Comparison of ENCODE assay signal across 13 cellular contexts in the genomic region with DNA sequence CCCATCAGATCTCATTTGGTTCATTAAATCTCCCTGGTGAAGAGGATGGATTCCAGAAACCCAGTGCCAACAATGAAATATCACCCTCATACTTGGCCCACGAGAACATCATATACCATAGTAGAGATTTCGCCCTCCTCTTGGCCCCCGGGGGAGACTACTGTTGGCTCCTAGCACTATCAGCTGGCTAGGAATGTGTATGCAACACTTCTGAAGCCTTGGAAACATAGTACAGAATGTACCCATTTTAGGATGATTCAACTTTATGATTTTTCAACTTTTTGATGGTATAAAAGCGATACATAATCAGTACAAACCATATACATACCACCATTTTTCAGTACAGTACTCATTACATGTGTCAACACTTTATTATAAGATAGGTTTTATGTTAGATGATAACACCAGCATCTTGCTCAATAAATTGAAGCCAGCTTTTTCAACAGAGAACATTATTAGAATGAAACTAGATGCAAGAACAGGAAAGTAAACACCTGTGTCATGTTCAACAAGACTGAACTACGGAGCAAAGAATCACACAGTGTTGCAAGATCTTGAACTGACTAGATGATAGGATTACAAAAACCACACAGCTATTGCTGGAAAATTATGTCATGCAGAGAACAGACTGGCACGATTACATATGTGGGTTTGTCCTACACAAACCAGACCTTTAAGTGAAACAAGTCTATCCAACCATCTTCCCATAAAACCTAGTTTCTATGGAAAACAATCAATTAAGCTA. TPM values are rescaled to one million over a fixed set of nuclear protein-coding genes. Genes with fewer than 3 reads are reported as not detected.
DNase-seq lines count a peak whose midpoint lies in the region; ATAC-seq, FAIRE-seq and TF ChIP-seq lines count a peak whose summit lies in the region.
"Had no signal": no experiment of that assay in that cellular context is flagged by ENCODE, and none has a peak within 500 bp of the region (broad histone marks: within the 10 kb centered on the region; RNA-seq: fewer than 3 reads in every experiment).

No MANE protein-coding gene starts in this region.

- H3K27me3 ChIP-seq in hepatocyte: no peaks in the 10 kb centered on the region
- H3K27me3 ChIP-seq: neutrophil had no signal

- H3K27ac Mint-ChIP-seq in HFFc6: no peak overlapping the region
- H3K27ac Mint-ChIP-seq in activated CD4-positive, alpha-beta memory T cell treated with anti-CD3 and anti-CD28 coated beads for 36 hours: no peak overlapping the region
- H3K27ac Mint-ChIP-seq: CD4-positive, alpha-beta T cell; T-cell had no signal

- H3K27me3 Mint-ChIP-seq in HFFc6 (ENCODE audit: insufficient read depth): peaks cover 8% of the 10 kb centered on the region; the same call in 1 of the 2 replicates
- H3K27me3 Mint-ChIP-seq in activated CD4-positive, alpha-beta memory T cell treated with anti-CD3 and anti-CD28 coated beads for 36 hours: no peaks in the 10 kb centered on the region
- H3K27me3 Mint-ChIP-seq: CD4-positive, alpha-beta T cell; T-cell had no signal

- no peak overlapping the region for H2AFZ ChIP-seq in hepatocyte

- no peaks in the 10 kb centered on the region for H4K20me1 ChIP-seq in hepatocyte (ENCODE audit: insufficient read depth, poor library complexity, severe bottlenecking)

- H3K27ac ChIP-seq in A549 (peak overlapping the region in 1 of 2 experiments; percentile 66; a peak in 1 of 6 replicates), hepatocyte (peak overlapping the region; percentile 62)
- H3K27ac ChIP-seq: neutrophil had no signal

- POLR2A ChIA-PET in A549 (lab: Yijun Ruan, JAX): no interaction called here
- POLR2A ChIA-PET in activated CD4-positive, alpha-beta memory T cell treated with anti-CD3 and anti-CD28 coated beads for 36 hours (lab: Charles Lee): no interaction called here

- H3K4me1 Mint-ChIP-seq in HFFc6 (ENCODE audit: low read depth): peaks cover 33% of the 10 kb centered on the region
- no peaks in the 10 kb centered on the region for H3K4me1 Mint-ChIP-seq in activated CD4-positive, alpha-beta memory T cell treated with anti-CD3 and anti-CD28 coated beads for 36 hours (ENCODE audit: low read depth)

- H3K4me3 ChIP-seq in A549 (no peak overlapping the region), hepatocyte (no peak overlapping the region)

- H3K9me3 ChIP-seq in A549: no peaks in the 10 kb centered on the region
- H3K9me3 ChIP-seq in hepatocyte (ENCODE audit: low read depth): no peaks in the 10 kb centered on the region
- H3K9me3 ChIP-seq: neutrophil had no signal

- no peak overlapping the region for H3K4me3 Mint-ChIP-seq in HFFc6
- H3K4me3 Mint-ChIP-seq in activated CD4-positive, alpha-beta memory T cell treated with anti-CD3 and anti-CD28 coated beads for 36 hours: no peak overlapping the region
- H3K4me3 Mint-ChIP-seq: CD4-positive, alpha-beta T cell; T-cell had no signal

- DNase-seq in A549 (ENCODE audit: low read depth in 1 of 2, low spot score in 1 of 2) (peak in 1 of 2 experiments; percentile 24), HFFc6 (peak; percentile 28), SKM-1 (lab: John Stamatoyannopoulos, UW; ENCODE audit: unreplicated experiment) (peak; percentile 87), hepatocyte (ENCODE audit: low spot score) (peak; percentile 44), cerebellum (ENCODE audit: low spot score) (no peak), NCI-H187 treated with DMSO at 0.1 percent for 48 hours (lab: John Stamatoyannopoulos, UW) (no peak)
- no peak for DNase-seq in activated CD4-positive, alpha-beta memory T cell treated with anti-CD3 and anti-CD28 coated beads for 36 hours
- DNase-seq: activated CD8-positive, alpha-beta memory T cell treated with anti-CD3 and anti-CD28 coated beads, Interleukin-2, amount 50 U/mL, for 48 hours; CD4-positive, alpha-beta T cell; NCI-H1694 treated with DMSO at 0.1 percent for 48 hours; T-cell had no signal

- ATAC-seq in A549 (peak; percentile 32 to 65; a peak in 5 of 6 replicates), GM19463 (IDR thresholded peaks at IDR 0.05; ENCODE audit: unreplicated experiment) (no peak)
- ATAC-seq: T-cell had no signal

- TF ChIP-seq EP300 in A549 (IDR thresholded peaks at IDR 0.05): no peak

- intact Hi-C loops in activated CD4-positive, alpha-beta memory T cell treated with anti-CD3 and anti-CD28 coated beads for 36 hours (cut with micrococcal nuclease): no loop called here

- no peak for TF ChIP-seq RAD21 in A549 (conservative IDR thresholded peaks at IDR 0.05 in 1 of 2, IDR thresholded peaks at IDR 0.05 in 1 of 2)

- peaks cover 3% of the 10 kb centered on the region for H3K36me3 ChIP-seq in hepatocyte (replicated peaks; ENCODE audit: insufficient read depth, low read depth)

- no peak for FAIRE-seq in A549 (lab: Jason Lieb, UNC)

- CTCF ChIA-PET in A549 (lab: Yijun Ruan, JAX): interaction anchor here (0.6 to 1.7 kb wide), 4 partner anchors 11 to 438 kb away, joined by 3 to 4 read pairs (median 4); a partner anchor contains a TSS
- CTCF ChIA-PET in activated CD4-positive, alpha-beta memory T cell treated with anti-CD3 and anti-CD28 coated beads for 36 hours (lab: Charles Lee): no interaction called here

- TF ChIP-seq CTCF in A549 (IDR thresholded peaks at IDR 0.05) (no peak), HFFc6 (IDR thresholded peaks at IDR 0.05) (no peak), hepatocyte (IDR thresholded peaks at IDR 0.05; ENCODE audit: poor library complexity) (no peak)

- no peak for TF ChIP-seq POLR2A in A549 (IDR thresholded peaks at IDR 0.05; ENCODE audit: low read length)

- H3K9me2 ChIP-seq in hepatocyte (replicated peaks; ENCODE audit: insufficient read depth): no peaks in the 10 kb centered on the region

- H3K4me2 ChIP-seq in A549: no peak overlapping the region; the same call in 2 of the 3 replicates
- no peak overlapping the region for H3K4me2 ChIP-seq in hepatocyte

- no peaks in the 10 kb centered on the region; the same call in 1 of the 2 replicates for H3K9me3 Mint-ChIP-seq in HFFc6
- no peaks in the 10 kb centered on the region for H3K9me3 Mint-ChIP-seq in activated CD4-positive, alpha-beta memory T cell treated with anti-CD3 and anti-CD28 coated beads for 36 hours
- H3K9me3 Mint-ChIP-seq: CD4-positive, alpha-beta T cell; T-cell had no signal

- H3K36me3 Mint-ChIP-seq in HFFc6 (ENCODE audit: low read depth): peaks cover 13% of the 10 kb centered on the region
- peaks cover 16% of the 10 kb centered on the region for H3K36me3 Mint-ChIP-seq in activated CD4-positive, alpha-beta memory T cell treated with anti-CD3 and anti-CD28 coated beads for 36 hours

- H3K4me1 ChIP-seq in A549 (peaks cover 12% of the 10 kb centered on the region; the same call in 2 of the 3 replicates), hepatocyte (ENCODE audit: insufficient read depth) (no peaks in the 10 kb centered on the region)

- no peaks in the 10 kb centered on the region for H3K79me2 ChIP-seq in hepatocyte

- WGBS in A549 (ENCODE audit: missing lambda C conversion rate): 61% methylated on average over 6 of the region's 6 CpGs
- 66% methylated on average over 6 of the region's 6 CpGs for WGBS in hepatocyte (ENCODE audit: low lambda C conversion rate, missing lambda C conversion rate)

TF ChIP-seq in A549, 52 proteins besides CTCF, POLR2A, EP300 and RAD21:
- no peak for TF ChIP-seq HOXA7 (CRISPR knock-in tag; IDR thresholded peaks at IDR 0.05)
- TF ChIP-seq EHMT2 (IDR thresholded peaks at IDR 0.05; ENCODE audit: low read depth): no peak
- TF ChIP-seq FOSL2 (IDR thresholded peaks at IDR 0.05): no peak
- TF ChIP-seq FOSL2 (CRISPR knock-in tag; IDR thresholded peaks at IDR 0.05): no peak
- no peak for TF ChIP-seq JUNB (IDR thresholded peaks at IDR 0.05)
- TF ChIP-seq, protein P1, sequence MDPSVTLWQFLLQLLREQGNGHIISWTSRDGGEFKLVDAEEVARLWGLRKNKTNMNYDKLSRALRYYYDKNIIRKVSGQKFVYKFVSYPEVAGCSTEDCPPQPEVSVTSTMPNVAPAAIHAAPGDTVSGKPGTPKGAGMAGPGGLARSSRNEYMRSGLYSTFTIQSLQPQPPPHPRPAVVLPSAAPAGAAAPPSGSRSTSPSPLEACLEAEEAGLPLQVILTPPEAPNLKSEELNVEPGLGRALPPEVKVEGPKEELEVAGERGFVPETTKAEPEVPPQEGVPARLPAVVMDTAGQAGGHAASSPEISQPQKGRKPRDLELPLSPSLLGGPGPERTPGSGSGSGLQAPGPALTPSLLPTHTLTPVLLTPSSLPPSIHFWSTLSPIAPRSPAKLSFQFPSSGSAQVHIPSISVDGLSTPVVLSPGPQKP (IDR thresholded peaks at IDR 0.05; ENCODE audit: low read depth, low read length): no peak
TF ChIP-seq in A549: peak in this region for 0.

RNA-seq across cellular contexts. Expression of a gene that starts 17.2 kb away (rescaled TPM):
- polyA plus RNA-seq in A549 (2011; rRNA removed): 211 and 330 TPM in 2 replicates
- 48.6 and 52.6 TPM in 2 replicates for polyA plus RNA-seq in A549 (2012; cell fraction: cytosol; rRNA removed)
- polyA plus RNA-seq in A549 (2012; cell fraction: nucleus; rRNA removed): 9.0 and 10.9 TPM in 2 replicates
- 205 to 251 TPM (median 209 TPM) in 3 replicates for polyA plus RNA-seq in A549 (2017; fragmentation: RNase III; extraction: RNeasy Plus Mini Kit Qiagen cat#74134 plus additional on column Dnase treatment)
- 38.6 and 69.6 TPM in 2 replicates for polyA minus RNA-seq in A549 (2011; rRNA and poly(A)+ RNA removed)
- total RNA-seq in HFFc6 (2021; fragmentation: NEBNext Ultra II Directional; extraction: Animal tissue kit (Norgen Biotek cat#: 25700)): 100 to 1,000 TPM; 151 to 193 (median 168) TPM
- 138 and 162 TPM in 2 replicates for total RNA-seq in hepatocyte
- 138 and 142 TPM in 2 replicates for polyA plus RNA-seq in hepatocyte
- total RNA-seq in cerebellum: 55.4 TPM
- 100 to 1,000 TPM; 287 to 296 TPM for total RNA-seq in activated CD4-positive, alpha-beta memory T cell treated with anti-CD3 and anti-CD28 coated beads for 36 hours

RNA-seq across cellular contexts. Expression of a gene that starts 37.1 kb away (rescaled TPM):
- polyA plus RNA-seq in A549 (2011; rRNA removed) (41.5 and 55.1 TPM in 2 replicates), A549 (2017; fragmentation: RNase III; extraction: RNeasy Plus Mini Kit Qiagen cat#74134 plus additional on column Dnase treatment) (33.8 to 39.1 TPM (median 36.8 TPM) in 3 replicates), hepatocyte (34.1 and 34.9 TPM in 2 replicates)
- 23.6 and 25.7 TPM in 2 replicates for polyA plus RNA-seq in A549 (2012; cell fraction: cytosol; rRNA removed)
- polyA plus RNA-seq in A549 (2012; cell fraction: nucleus; rRNA removed): 15.1 and 25.0 TPM in 2 replicates
- polyA minus RNA-seq in A549 (2011; rRNA and poly(A)+ RNA removed): 18.5 and 23.6 TPM in 2 replicates
- total RNA-seq in HFFc6 (2021; fragmentation: NEBNext Ultra II Directional; extraction: Animal tissue kit (Norgen Biotek cat#: 25700)): 10 to 100 TPM; 56.5 to 73.0 (median 63.5) TPM
- total RNA-seq in hepatocyte (38.0 and 40.3 TPM in 2 replicates), cerebellum (75.3 TPM)
- 10 to 100 TPM; 65.1 to 75.5 TPM for total RNA-seq in activated CD4-positive, alpha-beta memory T cell treated with anti-CD3 and anti-CD28 coated beads for 36 hours

Comparison
In these comparisons a context has a peak if more than half of its experiments do, and no peak if none do; other contexts are left out.
1. DNase-seq: peak in HFFc6 (single experiment), SKM-1 (single experiment) and hepatocyte (single experiment); none in cerebellum (single experiment), activated CD4-positive, alpha-beta memory T cell treated with anti-CD3 and anti-CD28 coated beads for 36 hours (single experiment) and NCI-H187 treated with DMSO at 0.1 percent for 48 hours (single experiment).